Comparison of ENCODE assay signal across 9 cellular contexts in genomic region chr1:84297546-84298244, GRCh38. TPM values are rescaled to one million over a fixed set of nuclear protein-coding genes. Genes with fewer than 3 reads are reported as not detected.
DNase-seq lines count a peak whose midpoint lies in the region; ATAC-seq and TF ChIP-seq lines count a peak whose summit lies in the region.
"Had no signal": no experiment of that assay in that cellular context is flagged by ENCODE, and none has a peak within 500 bp of the region (broad histone marks: within the 10 kb centered on the region; RNA-seq: fewer than 3 reads in every experiment).

No MANE protein-coding gene starts in this region.

- H3K9me3 Mint-ChIP-seq in T-helper 1 cell treated with Interleukin-12 subunit alpha and Interleukin-12 subunit beta and Interleukin-4 antibody, amounts not matched to agents 30 μg/mL and 1 μg/mL, for 36 hours = peaks cover 3% of the 10 kb centered on the region
- peaks cover 5% of the 10 kb centered on the region for H3K9me3 Mint-ChIP-seq in activated B cell treated with CpG ODN at 0.5 μM for 24 hours

- H3K27me3 ChIP-seq in suprapubic skin = no peaks in the 10 kb centered on the region

- H3K4me3 ChIP-seq in suprapubic skin = peak overlapping the region; percentile 72

- TF ChIP-seq POLR2A in suprapubic skin (IDR thresholded peaks at IDR 0.05) = no peak

- intact Hi-C loops in activated B cell treated with CpG ODN at 0.5 μM for 24 hours (cut with micrococcal nuclease) = loop anchor here (1.0 to 10.0 kb wide), 7 partner anchors 26 to 977 kb away; partner anchors contain the start of genes BCL10, PRKACB, RPF1 and SSX2IP

- H3K27ac Mint-ChIP-seq in T-helper 1 cell treated with Interleukin-12 subunit alpha and Interleukin-12 subunit beta and Interleukin-4 antibody, amounts not matched to agents 30 μg/mL and 1 μg/mL, for 36 hours = peak overlapping the region; percentile 53
- no peak overlapping the region for H3K27ac Mint-ChIP-seq in activated B cell treated with CpG ODN at 0.5 μM for 24 hours

- TF ChIP-seq EP300 in suprapubic skin (IDR thresholded peaks at IDR 0.05) = no peak

- peaks cover 6% of the 10 kb centered on the region for H3K27me3 Mint-ChIP-seq in T-helper 1 cell treated with Interleukin-12 subunit alpha and Interleukin-12 subunit beta and Interleukin-4 antibody, amounts not matched to agents 30 μg/mL and 1 μg/mL, for 36 hours (ENCODE audit: low read depth)
- H3K27me3 Mint-ChIP-seq in activated B cell treated with CpG ODN at 0.5 μM for 24 hours = peaks cover 8% of the 10 kb centered on the region

- peak overlapping the region; percentile 90 for H3K4me3 Mint-ChIP-seq in T-helper 1 cell treated with Interleukin-12 subunit alpha and Interleukin-12 subunit beta and Interleukin-4 antibody, amounts not matched to agents 30 μg/mL and 1 μg/mL, for 36 hours
- H3K4me3 Mint-ChIP-seq in activated B cell treated with CpG ODN at 0.5 μM for 24 hours = peak overlapping the region; percentile 90

- TF ChIP-seq CTCF in activated B cell treated with CpG ODN at 0.5 μM for 24 hours (IDR thresholded peaks at IDR 0.05) (no peak), suprapubic skin (IDR thresholded peaks at IDR 0.05) (no peak)

- peak overlapping the region; percentile 84 for H3K27ac ChIP-seq in suprapubic skin

- DNase-seq in T-helper 1 cell (no peak), activated B cell treated with CpG ODN at 0.5 μM for 24 hours (no peak), inferior parietal cortex (ENCODE audit: extremely low spot score) (peak; percentile 23), suprapubic skin (ENCODE audit: low spot score in 2 of 2) (no peak), CD1c-positive myeloid dendritic cell (ENCODE audit: extremely low spot score) (no peak), NCI-H2107 (lab: John Stamatoyannopoulos, UW) (no peak), germinal center (ENCODE audit: low spot score) (no peak)

- H3K4me1 ChIP-seq in suprapubic skin = peaks cover 42% of the 10 kb centered on the region

- 64% methylated on average over 10 of the region's 10 CpGs for WGBS in suprapubic skin

- CTCF ChIA-PET in activated B cell treated with CpG ODN at 0.5 μM for 24 hours (lab: Charles Lee) = no interaction called here

- peaks cover 26% of the 10 kb centered on the region for H3K4me1 Mint-ChIP-seq in T-helper 1 cell treated with Interleukin-12 subunit alpha and Interleukin-12 subunit beta and Interleukin-4 antibody, amounts not matched to agents 30 μg/mL and 1 μg/mL, for 36 hours (ENCODE audit: low read depth)
- peaks cover 28% of the 10 kb centered on the region for H3K4me1 Mint-ChIP-seq in activated B cell treated with CpG ODN at 0.5 μM for 24 hours

- no peak for ATAC-seq in activated B cell treated with CpG ODN at 0.5 μM for 24 hours (ENCODE audit: low read depth)

- no peaks in the 10 kb centered on the region for H3K36me3 ChIP-seq in suprapubic skin

- no peaks in the 10 kb centered on the region for H3K36me3 Mint-ChIP-seq in T-helper 1 cell treated with Interleukin-12 subunit alpha and Interleukin-12 subunit beta and Interleukin-4 antibody, amounts not matched to agents 30 μg/mL and 1 μg/mL, for 36 hours (ENCODE audit: low read depth)
- H3K36me3 Mint-ChIP-seq in activated B cell treated with CpG ODN at 0.5 μM for 24 hours (ENCODE audit: low read depth) = peaks cover 2% of the 10 kb centered on the region

- POLR2A ChIA-PET in activated B cell treated with CpG ODN at 0.5 μM for 24 hours (lab: Charles Lee) = interaction anchor here (0.7 to 2.5 kb wide), 6 partner anchors 130 to 285 kb away, joined by 3 to 14 read pairs (median 4); partner anchors contain the start of gene PRKACB

- H3K9me3 ChIP-seq in suprapubic skin = peaks cover 5% of the 10 kb centered on the region

RNA-seq across cellular contexts. Expression of gene SAMD13, which starts 3.8 kb away (rescaled TPM):
- total RNA-seq in activated B cell treated with CpG ODN at 0.5 μM for 24 hours (0.18 TPM in 1 of 2 replicates, not detected in the other), suprapubic skin (1 to 10 TPM in 3 of 4 donors, under 1 TPM in 1; 0.89 to 2.9 (median 1.5) TPM)
- total RNA-seq: T-helper 2 cell treated with Interferon-gamma antibody and Interleukin-4, amounts not matched to agents 100 ng/mL and 5 ng/mL, for 36 hours had no signal
